1 cellular context compared by ENCODE assay signal in the genomic region with DNA sequence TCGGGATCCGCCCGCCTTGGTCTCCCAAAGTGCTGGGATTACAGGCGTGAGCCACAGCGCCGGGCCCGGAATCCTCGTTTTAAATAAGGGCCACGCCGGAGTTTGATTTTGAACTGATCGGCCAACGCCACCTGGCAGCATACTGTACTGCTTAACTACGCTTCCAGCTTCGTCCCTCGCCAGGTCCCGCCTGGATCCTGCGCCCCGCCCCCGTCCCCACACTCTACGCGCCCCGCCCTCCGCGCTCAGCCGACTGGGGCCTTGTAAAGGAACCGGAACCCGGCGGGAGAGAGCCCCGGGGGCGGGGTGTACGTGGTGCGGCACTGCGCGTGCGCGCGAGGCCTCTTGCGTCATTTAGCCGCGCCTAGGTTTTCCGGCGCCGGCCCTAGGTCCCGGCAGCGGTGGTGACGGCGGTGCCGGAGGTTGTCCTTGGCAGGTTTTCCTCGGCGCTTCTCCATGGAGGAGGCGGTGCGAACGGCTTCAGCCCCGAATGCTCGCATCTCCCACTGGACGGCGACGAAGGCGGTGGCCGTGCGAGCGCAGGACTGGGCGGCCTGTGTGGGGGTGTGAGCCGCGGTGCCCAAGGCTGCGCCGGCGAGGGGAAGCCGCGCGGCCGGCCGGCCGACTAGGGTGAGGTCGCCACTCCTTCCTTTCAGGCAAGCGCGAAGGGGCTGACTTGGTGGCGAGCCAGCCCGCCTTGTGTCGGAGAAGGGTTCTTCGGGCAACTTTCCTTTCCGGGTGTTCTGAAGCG.
TF ChIP-seq lines count a peak whose summit lies in the region.

A gene (plus strand): TSS at position 375 of the 751 bp plus-strand sequence. CDS start 13,066 bp downstream, outside the sequence.

TF ChIP-seq in K562, 482 proteins besides CTCF, POLR2A, EP300 and RAD21 (continued from another document):
- TF ChIP-seq, protein P1, sequence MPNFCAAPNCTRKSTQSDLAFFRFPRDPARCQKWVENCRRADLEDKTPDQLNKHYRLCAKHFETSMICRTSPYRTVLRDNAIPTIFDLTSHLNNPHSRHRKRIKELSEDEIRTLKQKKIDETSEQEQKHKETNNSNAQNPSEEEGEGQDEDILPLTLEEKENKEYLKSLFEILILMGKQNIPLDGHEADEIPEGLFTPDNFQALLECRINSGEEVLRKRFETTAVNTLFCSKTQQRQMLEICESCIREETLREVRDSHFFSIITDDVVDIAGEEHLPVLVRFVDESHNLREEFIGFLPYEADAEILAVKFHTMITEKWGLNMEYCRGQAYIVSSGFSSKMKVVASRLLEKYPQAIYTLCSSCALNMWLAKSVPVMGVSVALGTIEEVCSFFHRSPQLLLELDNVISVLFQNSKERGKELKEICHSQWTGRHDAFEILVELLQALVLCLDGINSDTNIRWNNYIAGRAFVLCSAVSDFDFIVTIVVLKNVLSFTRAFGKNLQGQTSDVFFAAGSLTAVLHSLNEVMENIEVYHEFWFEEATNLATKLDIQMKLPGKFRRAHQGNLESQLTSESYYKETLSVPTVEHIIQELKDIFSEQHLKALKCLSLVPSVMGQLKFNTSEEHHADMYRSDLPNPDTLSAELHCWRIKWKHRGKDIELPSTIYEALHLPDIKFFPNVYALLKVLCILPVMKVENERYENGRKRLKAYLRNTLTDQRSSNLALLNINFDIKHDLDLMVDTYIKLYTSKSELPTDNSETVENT (CRISPR knock-in tag; IDR thresholded peaks at IDR 0.05) = peak; percentile 49; the same call in 1 of the 2 replicates
- TF ChIP-seq CREB1 (IDR thresholded peaks at IDR 0.05) (peak; percentile 95), CREB1 (CRISPR knock-in tag; IDR thresholded peaks at IDR 0.05) (peak; percentile 94), PHF20 (IDR thresholded peaks at IDR 0.05; ENCODE audit: partially characterized antibody) (peak; percentile 85), SMAD4 (CRISPR knock-in tag; conservative IDR thresholded peaks at IDR 0.05) (peak; percentile 42; the same call in 1 of the 2 replicates), CAMTA2 (CRISPR knock-in tag; conservative IDR thresholded peaks at IDR 0.05) (0 out of 2 replicates have a peak, but pooled peaks have one; percentile 28), ARID1B (IDR thresholded peaks at IDR 0.05) (0 out of 2 replicates have a peak, but pooled peaks have one; percentile 42), SNRNP70 (optimal IDR thresholded peaks at IDR 0.05; ENCODE audit: low read depth, low read length) (no peak), RCOR1 (IDR thresholded peaks at IDR 0.05; ENCODE audit: borderline replicate concordance in 1 of 2, low read depth in 2 of 2, low read length in 2 of 2) (peak in 1 of 2 experiments; percentile 37; a peak in 1 of 4 replicates), NRF1 (conservative IDR thresholded peaks at IDR 0.05 in 1 of 2, IDR thresholded peaks at IDR 0.05 in 1 of 2) (peak; percentile 98), EP400 (IDR thresholded peaks at IDR 0.05) (peak; percentile 78), HDAC1 (IDR thresholded peaks at IDR 0.05) (peak in 1 of 2 experiments; percentile 95; a peak in 2 of 4 replicates), ATF1 (CRISPR knock-in tag; IDR thresholded peaks at IDR 0.05) (peak; percentile 73), ATF1 (tag; IDR thresholded peaks at IDR 0.05) (peak; percentile 97), MEIS2 (IDR thresholded peaks at IDR 0.05; ENCODE audit: partially characterized antibody) (peak; percentile 83), MCM3 (IDR thresholded peaks at IDR 0.05) (no peak), ATF7 (IDR thresholded peaks at IDR 0.05) (peak; percentile 87), ELF4 (CRISPR knock-in tag; IDR thresholded peaks at IDR 0.05) (no peak), ZSCAN29 (IDR thresholded peaks at IDR 0.05) (no peak), HMGN3 (IDR thresholded peaks at IDR 0.05; ENCODE audit: borderline replicate concordance, extremely low read depth, insufficient read length, low read depth, low read length) (peak; percentile 92)
- TF ChIP-seq, protein P2, sequence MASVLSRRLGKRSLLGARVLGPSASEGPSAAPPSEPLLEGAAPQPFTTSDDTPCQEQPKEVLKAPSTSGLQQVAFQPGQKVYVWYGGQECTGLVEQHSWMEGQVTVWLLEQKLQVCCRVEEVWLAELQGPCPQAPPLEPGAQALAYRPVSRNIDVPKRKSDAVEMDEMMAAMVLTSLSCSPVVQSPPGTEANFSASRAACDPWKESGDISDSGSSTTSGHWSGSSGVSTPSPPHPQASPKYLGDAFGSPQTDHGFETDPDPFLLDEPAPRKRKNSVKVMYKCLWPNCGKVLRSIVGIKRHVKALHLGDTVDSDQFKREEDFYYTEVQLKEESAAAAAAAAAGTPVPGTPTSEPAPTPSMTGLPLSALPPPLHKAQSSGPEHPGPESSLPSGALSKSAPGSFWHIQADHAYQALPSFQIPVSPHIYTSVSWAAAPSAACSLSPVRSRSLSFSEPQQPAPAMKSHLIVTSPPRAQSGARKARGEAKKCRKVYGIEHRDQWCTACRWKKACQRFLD (CRISPR knock-in tag; IDR thresholded peaks at IDR 0.05) = peak; percentile 77; the same call in 1 of the 2 replicates
- TF ChIP-seq, protein P3, sequence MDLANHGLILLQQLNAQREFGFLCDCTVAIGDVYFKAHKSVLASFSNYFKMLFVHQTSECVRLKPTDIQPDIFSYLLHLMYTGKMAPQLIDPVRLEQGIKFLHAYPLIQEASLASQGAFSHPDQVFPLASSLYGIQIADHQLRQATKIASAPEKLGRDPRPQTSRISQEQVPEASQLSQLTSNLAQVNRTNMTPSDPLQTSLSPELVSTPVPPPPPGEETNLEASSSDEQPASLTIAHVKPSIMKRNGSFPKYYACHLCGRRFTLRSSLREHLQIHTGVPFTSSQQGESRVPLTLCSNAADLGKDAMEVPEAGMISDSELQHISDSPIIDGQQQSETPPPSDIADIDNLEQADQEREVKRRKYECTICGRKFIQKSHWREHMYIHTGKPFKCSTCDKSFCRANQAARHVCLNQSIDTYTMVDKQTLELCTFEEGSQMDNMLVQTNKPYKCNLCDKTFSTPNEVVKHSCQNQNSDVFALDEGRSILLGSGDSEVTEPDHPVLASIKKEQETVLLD (IDR thresholded peaks at IDR 0.05) = peak; percentile 95
- TF ChIP-seq, protein P4, sequence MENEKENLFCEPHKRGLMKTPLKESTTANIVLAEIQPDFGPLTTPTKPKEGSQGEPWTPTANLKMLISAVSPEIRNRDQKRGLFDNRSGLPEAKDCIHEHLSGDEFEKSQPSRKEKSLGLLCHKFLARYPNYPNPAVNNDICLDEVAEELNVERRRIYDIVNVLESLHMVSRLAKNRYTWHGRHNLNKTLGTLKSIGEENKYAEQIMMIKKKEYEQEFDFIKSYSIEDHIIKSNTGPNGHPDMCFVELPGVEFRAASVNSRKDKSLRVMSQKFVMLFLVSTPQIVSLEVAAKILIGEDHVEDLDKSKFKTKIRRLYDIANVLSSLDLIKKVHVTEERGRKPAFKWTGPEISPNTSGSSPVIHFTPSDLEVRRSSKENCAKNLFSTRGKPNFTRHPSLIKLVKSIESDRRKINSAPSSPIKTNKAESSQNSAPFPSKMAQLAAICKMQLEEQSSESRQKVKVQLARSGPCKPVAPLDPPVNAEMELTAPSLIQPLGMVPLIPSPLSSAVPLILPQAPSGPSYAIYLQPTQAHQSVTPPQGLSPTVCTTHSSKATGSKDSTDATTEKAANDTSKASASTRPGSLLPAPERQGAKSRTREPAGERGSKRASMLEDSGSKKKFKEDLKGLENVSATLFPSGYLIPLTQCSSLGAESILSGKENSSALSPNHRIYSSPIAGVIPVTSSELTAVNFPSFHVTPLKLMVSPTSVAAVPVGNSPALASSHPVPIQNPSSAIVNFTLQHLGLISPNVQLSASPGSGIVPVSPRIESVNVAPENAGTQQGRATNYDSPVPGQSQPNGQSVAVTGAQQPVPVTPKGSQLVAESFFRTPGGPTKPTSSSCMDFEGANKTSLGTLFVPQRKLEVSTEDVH (IDR thresholded peaks at IDR 0.05; ENCODE audit: low read depth, partially characterized antibody) = peak; percentile 26
- TF ChIP-seq, protein P5, sequence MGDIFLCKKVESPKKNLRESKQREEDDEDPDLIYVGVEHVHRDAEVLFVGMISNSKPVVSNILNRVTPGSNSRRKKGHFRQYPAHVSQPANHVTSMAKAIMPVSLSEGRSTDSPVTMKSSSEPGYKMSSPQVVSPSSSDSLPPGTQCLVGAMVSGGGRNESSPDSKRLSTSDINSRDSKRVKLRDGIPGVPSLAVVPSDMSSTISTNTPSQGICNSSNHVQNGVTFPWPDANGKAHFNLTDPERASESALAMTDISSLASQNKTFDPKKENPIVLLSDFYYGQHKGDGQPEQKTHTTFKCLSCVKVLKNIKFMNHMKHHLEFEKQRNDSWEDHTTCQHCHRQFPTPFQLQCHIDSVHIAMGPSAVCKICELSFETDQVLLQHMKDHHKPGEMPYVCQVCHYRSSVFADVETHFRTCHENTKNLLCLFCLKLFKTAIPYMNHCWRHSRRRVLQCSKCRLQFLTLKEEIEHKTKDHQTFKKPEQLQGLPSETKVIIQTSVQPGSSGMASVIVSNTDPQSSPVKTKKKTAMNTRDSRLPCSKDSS (IDR thresholded peaks at IDR 0.05; ENCODE audit: low read depth, partially characterized antibody) = no peak
- TF ChIP-seq, protein P6, sequence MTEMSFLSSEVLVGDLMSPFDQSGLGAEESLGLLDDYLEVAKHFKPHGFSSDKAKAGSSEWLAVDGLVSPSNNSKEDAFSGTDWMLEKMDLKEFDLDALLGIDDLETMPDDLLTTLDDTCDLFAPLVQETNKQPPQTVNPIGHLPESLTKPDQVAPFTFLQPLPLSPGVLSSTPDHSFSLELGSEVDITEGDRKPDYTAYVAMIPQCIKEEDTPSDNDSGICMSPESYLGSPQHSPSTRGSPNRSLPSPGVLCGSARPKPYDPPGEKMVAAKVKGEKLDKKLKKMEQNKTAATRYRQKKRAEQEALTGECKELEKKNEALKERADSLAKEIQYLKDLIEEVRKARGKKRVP (CRISPR knock-in tag; IDR thresholded peaks at IDR 0.05) = no peak
